In the genomic region with DNA sequence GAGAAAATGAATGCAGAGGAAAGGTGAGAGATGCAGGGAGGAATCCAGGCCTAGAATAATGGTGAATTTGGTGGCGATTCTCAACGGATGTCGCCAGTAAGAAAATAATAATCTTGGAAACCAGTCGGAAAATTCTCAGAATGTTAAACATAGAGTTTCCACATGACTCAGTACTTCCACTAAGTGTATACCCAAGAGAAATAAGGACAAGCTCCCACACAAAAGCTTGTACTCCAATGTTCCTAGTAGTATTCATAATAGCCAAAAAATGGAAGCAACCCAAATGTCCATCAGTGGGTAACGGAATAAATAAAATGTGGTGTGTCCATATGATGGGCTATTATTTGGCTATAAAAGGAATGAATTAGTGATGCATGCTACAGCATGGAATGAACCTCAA, we compare ENCODE assay signal across 17 cellular contexts. TPM values are rescaled to one million over a fixed set of nuclear protein-coding genes. Genes with fewer than 3 reads are reported as not detected.
DNase-seq lines count a peak whose midpoint lies in the region; ATAC-seq and TF ChIP-seq lines count a peak whose summit lies in the region.
"Had no signal": no experiment of that assay in that cellular context is flagged by ENCODE, and none has a peak within 500 bp of the region (broad histone marks: within the 10 kb centered on the region; RNA-seq: fewer than 3 reads in every experiment).

No MANE protein-coding gene starts in this region.

- no peaks in the 10 kb centered on the region for H3K36me3 ChIP-seq in heart left ventricle
- no peaks in the 10 kb centered on the region for H3K36me3 ChIP-seq in SJCRH30
- peaks cover 0 to 12% (median 10%) of the 10 kb centered on the region in 3 donors for H3K36me3 ChIP-seq in tibial artery
- H3K36me3 ChIP-seq: BLaER1 had no signal

- 66 to 81% (median 73%) methylated on average over 5 of the region's 5 CpGs for WGBS in heart left ventricle, 4 donors

- H3K4me3 ChIP-seq in heart left ventricle (no peak overlapping the region), SJCRH30 (no peak overlapping the region), tibial artery (no peak overlapping the region)
- H3K4me3 ChIP-seq: A549, BLaER1 had no signal

- intact Hi-C loops in heart left ventricle (cut with DNase I) (no loop called here), left cardiac atrium (cut with DNase I) (no loop called here), tibial artery (cut with DNase I; ENCODE audit: low total_unique reads) (no loop called here)

- H3K27ac ChIP-seq in heart left ventricle (peak overlapping the region in 8 of 12 donors; percentile 29 to 85 (median 42)), SJCRH30 (peak overlapping the region; percentile 86), tibial artery (peak overlapping the region; percentile 57 to 72)
- H3K27ac ChIP-seq: 22Rv1, A549, BLaER1 had no signal

- H3K4me1 ChIP-seq in heart left ventricle (peaks cover 0 to 14% (median 0%) of the 10 kb centered on the region in 12 donors), SJCRH30 (peaks cover 37% of the 10 kb centered on the region), tibial artery (peaks cover 0 to 37% (median 11%) of the 10 kb centered on the region in 4 donors)
- H3K4me1 ChIP-seq: A549 had no signal

- H3K9me3 ChIP-seq in heart left ventricle (peaks cover 0 to 15% (median 4%) of the 10 kb centered on the region in 12 donors), SJCRH30 (replicated peaks) (peaks cover 25% of the 10 kb centered on the region), tibial artery (no peaks in the 10 kb centered on the region)

- ATAC-seq in heart left ventricle (peak in 2 of 4 donors; percentile 35 to 59), left cardiac atrium (no peak)
- ATAC-seq: A549, HepG2 had no signal

- no peak for TF ChIP-seq POLR2A in heart left ventricle (IDR thresholded peaks at IDR 0.05)

- TF ChIP-seq CTCF in heart left ventricle (IDR thresholded peaks at IDR 0.05): no peak
- TF ChIP-seq CTCF in tibial artery (IDR thresholded peaks at IDR 0.05): no peak

- DNase-seq in heart left ventricle (no peak), left cardiac atrium (no peak), SJCRH30 (no peak), fibroblast of peridontal ligament (ENCODE audit: extremely low read depth) (peak; percentile 23), tibial artery (no peak), DMS153 treated with DMSO at 0.1 percent for 48 hours (lab: John Stamatoyannopoulos, UW; ENCODE audit: unreplicated experiment) (no peak), T-helper 9 cell (no peak)
- DNase-seq: CD4-positive, alpha-beta memory T cell; DMS153; DMS79 treated with DMSO at 0.1 percent for 48 hours; GF-D8; H9 had no signal

- H3K27me3 ChIP-seq in heart left ventricle (no peaks in the 10 kb centered on the region), SJCRH30 (no peaks in the 10 kb centered on the region), tibial artery (no peaks in the 10 kb centered on the region)
- H3K27me3 ChIP-seq: BLaER1 had no signal

RNA-seq across cellular contexts. Expression of a gene that starts 19.4 kb away (rescaled TPM):
- total RNA-seq in heart left ventricle: 10 to 100 TPM in 8 of 9 donors, 1 to 10 TPM in 1; 6.2 to 42.0 (median 25.5) TPM
- polyA plus RNA-seq in heart left ventricle: 10 to 100 TPM in 1 of 2 donors, 1 to 10 TPM in 1; 9.9 to 21.9 TPM
- total RNA-seq in left cardiac atrium: 10 to 100 TPM; 34.5 to 47.5 TPM
- total RNA-seq in SJCRH30 (2014; rRNA removed; shearing (Covaris generic)): 56.3 and 82.5 TPM in 2 replicates

RNA-seq across cellular contexts. Expression of a gene that starts 31.2 kb away (rescaled TPM):
- total RNA-seq in heart left ventricle (100 to 1,000 TPM in 4 of 9 donors, 10 to 100 TPM in 5; 37.0 to 406 (median 66.2) TPM), left cardiac atrium (100 to 1,000 TPM; 377 to 765 TPM)
- polyA plus RNA-seq in heart left ventricle: 100 to 1,000 TPM in 1 of 2 donors, 10 to 100 TPM in 1; 85.5 to 189 TPM
- 45.7 and 48.3 TPM in 2 replicates for total RNA-seq in SJCRH30 (2014; rRNA removed; shearing (Covaris generic))
- total RNA-seq: CD4-positive, alpha-beta memory T cell had no signal
- polyA plus RNA-seq: CD14-positive monocyte; CD4-positive, alpha-beta memory T cell had no signal

RNA-seq across cellular contexts. Expression of a gene that starts 45.6 kb away (rescaled TPM):
- 10 to 100 TPM; 20.4 to 43.7 (median 24.1) TPM for total RNA-seq in heart left ventricle
- 10 to 100 TPM in 1 of 2 donors, 1 to 10 TPM in 1; 5.1 to 46.2 TPM for polyA plus RNA-seq in heart left ventricle
- 10 to 100 TPM; 30.5 to 33.3 TPM for total RNA-seq in left cardiac atrium
- 89.0 and 98.6 TPM in 2 replicates for total RNA-seq in SJCRH30 (2014; rRNA removed; shearing (Covaris generic))
